ENCODE assay signal across 1 cellular context in the genomic region with DNA sequence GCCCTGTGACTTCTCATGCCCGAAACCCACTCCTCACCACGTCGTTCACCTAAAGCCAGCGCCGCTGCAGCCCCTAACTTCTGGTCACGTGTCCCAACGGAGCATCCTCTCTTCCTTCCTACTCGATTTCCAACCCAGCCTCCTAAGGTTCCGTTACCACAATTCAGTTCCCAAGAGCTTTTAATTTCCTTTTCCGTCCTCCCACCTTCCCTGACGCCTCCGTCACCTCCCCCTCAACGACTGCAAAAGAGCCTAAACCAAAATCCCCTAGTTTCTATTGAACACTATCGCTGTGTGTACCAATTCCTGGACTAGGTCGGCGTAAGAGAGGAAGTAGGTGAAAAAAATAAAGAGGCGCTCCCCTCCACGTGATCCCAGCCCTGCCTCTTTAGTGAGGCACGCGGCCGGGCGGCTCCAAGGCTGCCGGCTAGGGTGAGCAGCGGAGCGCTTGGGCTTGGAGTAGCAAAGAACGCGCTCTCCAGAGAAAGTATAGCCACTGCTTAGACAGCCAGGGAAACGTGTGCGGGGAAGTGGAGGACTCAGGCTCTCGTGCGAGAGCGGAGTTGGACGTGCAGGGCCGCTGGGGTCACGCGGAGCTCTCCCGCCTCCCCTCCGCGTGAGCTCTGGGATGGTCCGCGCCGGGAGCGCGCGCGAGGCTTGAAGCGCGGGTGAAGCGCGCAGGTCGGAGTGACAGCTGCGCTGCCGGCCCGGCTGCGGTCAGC.
TF ChIP-seq lines count a peak whose summit lies in the region.

A gene (plus strand): TSS at position 685 of the 722 bp plus-strand sequence.
A gene (minus strand): TSS at position 82 of the 722 bp plus-strand sequence. CDS start 1,189 bp downstream, outside the sequence.

TF ChIP-seq in HepG2, 621 proteins besides CTCF, POLR2A, EP300 and RAD21 (continued from another document and continues in another):
- TF ChIP-seq, protein P1, sequence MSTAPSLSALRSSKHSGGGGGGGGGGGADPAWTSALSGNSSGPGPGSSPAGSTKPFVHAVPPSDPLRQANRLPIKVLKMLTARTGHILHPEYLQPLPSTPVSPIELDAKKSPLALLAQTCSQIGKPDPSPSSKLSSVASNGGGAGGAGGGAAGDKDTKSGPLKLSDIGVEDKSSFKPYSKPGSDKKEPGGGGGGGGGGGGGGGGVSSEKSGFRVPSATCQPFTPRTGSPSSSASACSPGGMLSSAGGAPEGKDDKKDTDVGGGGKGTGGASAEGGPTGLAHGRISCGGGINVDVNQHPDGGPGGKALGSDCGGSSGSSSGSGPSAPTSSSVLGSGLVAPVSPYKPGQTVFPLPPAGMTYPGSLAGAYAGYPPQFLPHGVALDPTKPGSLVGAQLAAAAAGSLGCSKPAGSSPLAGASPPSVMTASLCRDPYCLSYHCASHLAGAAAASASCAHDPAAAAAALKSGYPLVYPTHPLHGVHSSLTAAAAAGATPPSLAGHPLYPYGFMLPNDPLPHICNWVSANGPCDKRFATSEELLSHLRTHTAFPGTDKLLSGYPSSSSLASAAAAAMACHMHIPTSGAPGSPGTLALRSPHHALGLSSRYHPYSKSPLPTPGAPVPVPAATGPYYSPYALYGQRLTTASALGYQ (CRISPR knock-in tag; IDR thresholded peaks at IDR 0.05) = no peak
- TF ChIP-seq MBD4 (IDR thresholded peaks at IDR 0.05; ENCODE audit: borderline replicate concordance, low read length) = no peak
- no peak for TF ChIP-seq ZNF883 (CRISPR knock-in tag; IDR thresholded peaks at IDR 0.05; ENCODE audit: not compliant biosample characterization)
- peak; percentile 89 for TF ChIP-seq KLF6 (CRISPR knock-in tag; IDR thresholded peaks at IDR 0.05)
- TF ChIP-seq ZNF501 (CRISPR knock-in tag; IDR thresholded peaks at IDR 0.05) = peak; percentile 84
- TF ChIP-seq, protein P2, sequence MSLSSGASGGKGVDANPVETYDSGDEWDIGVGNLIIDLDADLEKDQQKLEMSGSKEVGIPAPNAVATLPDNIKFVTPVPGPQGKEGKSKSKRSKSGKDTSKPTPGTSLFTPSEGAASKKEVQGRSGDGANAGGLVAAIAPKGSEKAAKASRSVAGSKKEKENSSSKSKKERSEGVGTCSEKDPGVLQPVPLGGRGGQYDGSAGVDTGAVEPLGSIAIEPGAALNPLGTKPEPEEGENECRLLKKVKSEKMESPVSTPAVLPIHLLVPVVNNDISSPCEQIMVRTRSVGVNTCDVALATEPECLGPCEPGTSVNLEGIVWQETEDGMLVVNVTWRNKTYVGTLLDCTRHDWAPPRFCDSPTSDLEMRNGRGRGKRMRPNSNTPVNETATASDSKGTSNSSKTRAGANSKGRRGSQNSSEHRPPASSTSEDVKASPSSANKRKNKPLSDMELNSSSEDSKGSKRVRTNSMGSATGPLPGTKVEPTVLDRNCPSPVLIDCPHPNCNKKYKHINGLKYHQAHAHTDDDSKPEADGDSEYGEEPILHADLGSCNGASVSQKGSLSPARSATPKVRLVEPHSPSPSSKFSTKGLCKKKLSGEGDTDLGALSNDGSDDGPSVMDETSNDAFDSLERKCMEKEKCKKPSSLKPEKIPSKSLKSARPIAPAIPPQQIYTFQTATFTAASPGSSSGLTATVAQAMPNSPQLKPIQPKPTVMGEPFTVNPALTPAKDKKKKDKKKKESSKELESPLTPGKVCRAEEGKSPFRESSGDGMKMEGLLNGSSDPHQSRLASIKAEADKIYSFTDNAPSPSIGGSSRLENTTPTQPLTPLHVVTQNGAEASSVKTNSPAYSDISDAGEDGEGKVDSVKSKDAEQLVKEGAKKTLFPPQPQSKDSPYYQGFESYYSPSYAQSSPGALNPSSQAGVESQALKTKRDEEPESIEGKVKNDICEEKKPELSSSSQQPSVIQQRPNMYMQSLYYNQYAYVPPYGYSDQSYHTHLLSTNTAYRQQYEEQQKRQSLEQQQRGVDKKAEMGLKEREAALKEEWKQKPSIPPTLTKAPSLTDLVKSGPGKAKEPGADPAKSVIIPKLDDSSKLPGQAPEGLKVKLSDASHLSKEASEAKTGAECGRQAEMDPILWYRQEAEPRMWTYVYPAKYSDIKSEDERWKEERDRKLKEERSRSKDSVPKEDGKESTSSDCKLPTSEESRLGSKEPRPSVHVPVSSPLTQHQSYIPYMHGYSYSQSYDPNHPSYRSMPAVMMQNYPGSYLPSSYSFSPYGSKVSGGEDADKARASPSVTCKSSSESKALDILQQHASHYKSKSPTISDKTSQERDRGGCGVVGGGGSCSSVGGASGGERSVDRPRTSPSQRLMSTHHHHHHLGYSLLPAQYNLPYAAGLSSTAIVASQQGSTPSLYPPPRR (CRISPR knock-in tag; IDR thresholded peaks at IDR 0.05; ENCODE audit: borderline replicate concordance) = no peak
- TF ChIP-seq NCOR1 (IDR thresholded peaks at IDR 0.05; ENCODE audit: borderline replicate concordance, low read length) = peak; percentile 77; the same call in 1 of the 2 replicates
- TF ChIP-seq, protein P3, sequence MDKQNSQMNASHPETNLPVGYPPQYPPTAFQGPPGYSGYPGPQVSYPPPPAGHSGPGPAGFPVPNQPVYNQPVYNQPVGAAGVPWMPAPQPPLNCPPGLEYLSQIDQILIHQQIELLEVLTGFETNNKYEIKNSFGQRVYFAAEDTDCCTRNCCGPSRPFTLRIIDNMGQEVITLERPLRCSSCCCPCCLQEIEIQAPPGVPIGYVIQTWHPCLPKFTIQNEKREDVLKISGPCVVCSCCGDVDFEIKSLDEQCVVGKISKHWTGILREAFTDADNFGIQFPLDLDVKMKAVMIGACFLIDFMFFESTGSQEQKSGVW (CRISPR knock-in tag; IDR thresholded peaks at IDR 0.05; ENCODE audit: borderline replicate concordance) = 0 out of 2 replicates have a peak, but pooled peaks have one; percentile 67
- peak; percentile 70; the same call in 1 of the 2 replicates for TF ChIP-seq DNMT3B (CRISPR knock-in tag; conservative IDR thresholded peaks at IDR 0.05)
- TF ChIP-seq SNAI1 (CRISPR knock-in tag; IDR thresholded peaks at IDR 0.05; ENCODE audit: borderline replicate concordance) = peak; percentile 81; the same call in 1 of the 2 replicates
- no peak for TF ChIP-seq NPAS2 (CRISPR knock-in tag; IDR thresholded peaks at IDR 0.05; ENCODE audit: borderline replicate concordance)
- TF ChIP-seq, protein P4, sequence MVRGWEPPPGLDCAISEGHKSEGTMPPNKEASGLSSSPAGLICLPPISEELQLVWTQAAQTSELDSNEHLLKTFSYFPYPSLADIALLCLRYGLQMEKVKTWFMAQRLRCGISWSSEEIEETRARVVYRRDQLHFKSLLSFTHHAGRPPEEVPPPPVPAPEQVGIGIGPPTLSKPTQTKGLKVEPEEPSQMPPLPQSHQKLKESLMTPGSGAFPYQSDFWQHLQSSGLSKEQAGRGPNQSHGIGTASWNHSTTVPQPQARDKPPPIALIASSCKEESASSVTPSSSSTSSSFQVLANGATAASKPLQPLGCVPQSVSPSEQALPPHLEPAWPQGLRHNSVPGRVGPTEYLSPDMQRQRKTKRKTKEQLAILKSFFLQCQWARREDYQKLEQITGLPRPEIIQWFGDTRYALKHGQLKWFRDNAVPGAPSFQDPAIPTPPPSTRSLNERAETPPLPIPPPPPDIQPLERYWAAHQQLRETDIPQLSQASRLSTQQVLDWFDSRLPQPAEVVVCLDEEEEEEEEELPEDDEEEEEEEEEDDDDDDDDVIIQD (CRISPR knock-in tag; IDR thresholded peaks at IDR 0.05; ENCODE audit: low read depth) = peak; percentile 14; the same call in 1 of the 2 replicates
- no peak for TF ChIP-seq ZBTB1 (CRISPR knock-in tag; IDR thresholded peaks at IDR 0.05; ENCODE audit: borderline replicate concordance)
- TF ChIP-seq ZNF34 (CRISPR knock-in tag; IDR thresholded peaks at IDR 0.05; ENCODE audit: borderline replicate concordance) = no peak
- peak; percentile 60 for TF ChIP-seq YEATS4 (CRISPR knock-in tag; IDR thresholded peaks at IDR 0.05; ENCODE audit: borderline replicate concordance)
- TF ChIP-seq, protein P5, sequence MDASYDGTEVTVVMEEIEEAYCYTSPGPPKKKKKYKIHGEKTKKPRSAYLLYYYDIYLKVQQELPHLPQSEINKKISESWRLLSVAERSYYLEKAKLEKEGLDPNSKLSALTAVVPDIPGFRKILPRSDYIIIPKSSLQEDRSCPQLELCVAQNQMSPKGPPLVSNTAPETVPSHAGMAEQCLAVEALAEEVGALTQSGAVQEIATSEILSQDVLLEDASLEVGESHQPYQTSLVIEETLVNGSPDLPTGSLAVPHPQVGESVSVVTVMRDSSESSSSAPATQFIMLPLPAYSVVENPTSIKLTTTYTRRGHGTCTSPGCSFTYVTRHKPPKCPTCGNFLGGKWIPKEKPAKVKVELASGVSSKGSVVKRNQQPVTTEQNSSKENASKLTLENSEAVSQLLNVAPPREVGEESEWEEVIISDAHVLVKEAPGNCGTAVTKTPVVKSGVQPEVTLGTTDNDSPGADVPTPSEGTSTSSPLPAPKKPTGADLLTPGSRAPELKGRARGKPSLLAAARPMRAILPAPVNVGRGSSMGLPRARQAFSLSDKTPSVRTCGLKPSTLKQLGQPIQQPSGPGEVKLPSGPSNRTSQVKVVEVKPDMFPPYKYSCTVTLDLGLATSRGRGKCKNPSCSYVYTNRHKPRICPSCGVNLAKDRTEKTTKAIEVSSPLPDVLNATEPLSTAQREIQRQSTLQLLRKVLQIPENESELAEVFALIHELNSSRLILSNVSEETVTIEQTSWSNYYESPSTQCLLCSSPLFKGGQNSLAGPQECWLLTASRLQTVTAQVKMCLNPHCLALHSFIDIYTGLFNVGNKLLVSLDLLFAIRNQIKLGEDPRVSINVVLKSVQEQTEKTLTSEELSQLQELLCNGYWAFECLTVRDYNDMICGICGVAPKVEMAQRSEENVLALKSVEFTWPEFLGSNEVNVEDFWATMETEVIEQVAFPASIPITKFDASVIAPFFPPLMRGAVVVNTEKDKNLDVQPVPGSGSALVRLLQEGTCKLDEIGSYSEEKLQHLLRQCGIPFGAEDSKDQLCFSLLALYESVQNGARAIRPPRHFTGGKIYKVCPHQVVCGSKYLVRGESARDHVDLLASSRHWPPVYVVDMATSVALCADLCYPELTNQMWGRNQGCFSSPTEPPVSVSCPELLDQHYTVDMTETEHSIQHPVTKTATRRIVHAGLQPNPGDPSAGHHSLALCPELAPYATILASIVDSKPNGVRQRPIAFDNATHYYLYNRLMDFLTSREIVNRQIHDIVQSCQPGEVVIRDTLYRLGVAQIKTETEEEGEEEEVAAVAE (CRISPR knock-in tag; IDR thresholded peaks at IDR 0.05; ENCODE audit: borderline replicate concordance) = peak; percentile 87
- TF ChIP-seq CREB1 (IDR thresholded peaks at IDR 0.05) = peak; percentile 27; the same call in 1 of the 2 replicates
- peak; percentile 84 for TF ChIP-seq CREB1 (CRISPR knock-in tag; IDR thresholded peaks at IDR 0.05)
- TF ChIP-seq ZNF839 (CRISPR knock-in tag; IDR thresholded peaks at IDR 0.05; ENCODE audit: borderline replicate concordance) = no peak
- TF ChIP-seq NR2F1 (CRISPR knock-in tag; IDR thresholded peaks at IDR 0.05) = no peak
- no peak for TF ChIP-seq KLF9 (CRISPR knock-in tag; IDR thresholded peaks at IDR 0.05; ENCODE audit: low read depth)
- peak; percentile 81 for TF ChIP-seq XRCC5 (optimal IDR thresholded peaks at IDR 0.05; ENCODE audit: low read length)
- TF ChIP-seq ZNF768 (CRISPR knock-in tag; IDR thresholded peaks at IDR 0.05) = peak; percentile 61; the same call in 1 of the 2 replicates
- TF ChIP-seq, protein P6, sequence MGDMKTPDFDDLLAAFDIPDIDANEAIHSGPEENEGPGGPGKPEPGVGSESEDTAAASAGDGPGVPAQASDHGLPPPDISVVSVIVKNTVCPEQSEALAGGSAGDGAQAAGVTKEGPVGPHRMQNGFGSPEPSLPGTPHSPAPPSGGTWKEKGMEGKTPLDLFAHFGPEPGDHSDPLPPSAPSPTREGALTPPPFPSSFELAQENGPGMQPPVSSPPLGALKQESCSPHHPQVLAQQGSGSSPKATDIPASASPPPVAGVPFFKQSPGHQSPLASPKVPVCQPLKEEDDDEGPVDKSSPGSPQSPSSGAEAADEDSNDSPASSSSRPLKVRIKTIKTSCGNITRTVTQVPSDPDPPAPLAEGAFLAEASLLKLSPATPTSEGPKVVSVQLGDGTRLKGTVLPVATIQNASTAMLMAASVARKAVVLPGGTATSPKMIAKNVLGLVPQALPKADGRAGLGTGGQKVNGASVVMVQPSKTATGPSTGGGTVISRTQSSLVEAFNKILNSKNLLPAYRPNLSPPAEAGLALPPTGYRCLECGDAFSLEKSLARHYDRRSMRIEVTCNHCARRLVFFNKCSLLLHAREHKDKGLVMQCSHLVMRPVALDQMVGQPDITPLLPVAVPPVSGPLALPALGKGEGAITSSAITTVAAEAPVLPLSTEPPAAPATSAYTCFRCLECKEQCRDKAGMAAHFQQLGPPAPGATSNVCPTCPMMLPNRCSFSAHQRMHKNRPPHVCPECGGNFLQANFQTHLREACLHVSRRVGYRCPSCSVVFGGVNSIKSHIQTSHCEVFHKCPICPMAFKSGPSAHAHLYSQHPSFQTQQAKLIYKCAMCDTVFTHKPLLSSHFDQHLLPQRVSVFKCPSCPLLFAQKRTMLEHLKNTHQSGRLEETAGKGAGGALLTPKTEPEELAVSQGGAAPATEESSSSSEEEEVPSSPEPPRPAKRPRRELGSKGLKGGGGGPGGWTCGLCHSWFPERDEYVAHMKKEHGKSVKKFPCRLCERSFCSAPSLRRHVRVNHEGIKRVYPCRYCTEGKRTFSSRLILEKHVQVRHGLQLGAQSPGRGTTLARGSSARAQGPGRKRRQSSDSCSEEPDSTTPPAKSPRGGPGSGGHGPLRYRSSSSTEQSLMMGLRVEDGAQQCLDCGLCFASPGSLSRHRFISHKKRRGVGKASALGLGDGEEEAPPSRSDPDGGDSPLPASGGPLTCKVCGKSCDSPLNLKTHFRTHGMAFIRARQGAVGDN (CRISPR knock-in tag; IDR thresholded peaks at IDR 0.05) = peak; percentile 92
- TF ChIP-seq, protein P7, sequence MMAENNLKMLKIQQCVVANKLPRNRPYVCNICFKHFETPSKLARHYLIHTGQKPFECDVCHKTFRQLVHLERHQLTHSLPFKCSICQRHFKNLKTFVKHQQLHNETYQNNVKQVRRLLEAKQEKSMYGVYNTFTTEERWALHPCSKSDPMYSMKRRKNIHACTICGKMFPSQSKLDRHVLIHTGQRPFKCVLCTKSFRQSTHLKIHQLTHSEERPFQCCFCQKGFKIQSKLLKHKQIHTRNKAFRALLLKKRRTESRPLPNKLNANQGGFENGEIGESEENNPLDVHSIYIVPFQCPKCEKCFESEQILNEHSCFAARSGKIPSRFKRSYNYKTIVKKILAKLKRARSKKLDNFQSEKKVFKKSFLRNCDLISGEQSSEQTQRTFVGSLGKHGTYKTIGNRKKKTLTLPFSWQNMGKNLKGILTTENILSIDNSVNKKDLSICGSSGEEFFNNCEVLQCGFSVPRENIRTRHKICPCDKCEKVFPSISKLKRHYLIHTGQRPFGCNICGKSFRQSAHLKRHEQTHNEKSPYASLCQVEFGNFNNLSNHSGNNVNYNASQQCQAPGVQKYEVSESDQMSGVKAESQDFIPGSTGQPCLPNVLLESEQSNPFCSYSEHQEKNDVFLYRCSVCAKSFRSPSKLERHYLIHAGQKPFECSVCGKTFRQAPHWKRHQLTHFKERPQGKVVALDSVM (CRISPR knock-in tag; IDR thresholded peaks at IDR 0.05) = peak; percentile 14; the same call in 1 of the 2 replicates
- peak; percentile 62; the same call in 1 of the 2 replicates for TF ChIP-seq KLF11 (CRISPR knock-in tag; IDR thresholded peaks at IDR 0.05)
- no peak for TF ChIP-seq ZNF567 (CRISPR knock-in tag; IDR thresholded peaks at IDR 0.05; ENCODE audit: borderline replicate concordance)
- peak; percentile 6 for TF ChIP-seq U2AF1 (optimal IDR thresholded peaks at IDR 0.05; ENCODE audit: low read depth, low read length)
- no peak for TF ChIP-seq ZNF484 (CRISPR knock-in tag; IDR thresholded peaks at IDR 0.05; ENCODE audit: borderline replicate concordance, low read depth)
